In genomic region chr1:6358144-6358624, GRCh38 we compare ENCODE assay signal across 8 cellular contexts. TPM values are rescaled to one million over a fixed set of nuclear protein-coding genes. Genes with fewer than 3 reads are reported as not detected.
DNase-seq lines count a peak whose midpoint lies in the region; ATAC-seq and TF ChIP-seq lines count a peak whose summit lies in the region.

No MANE protein-coding gene starts in this region.

- TF ChIP-seq POLR2A in tibial nerve (IDR thresholded peaks at IDR 0.05) = no peak

- peak in 1 of 2 donors; percentile 53 for TF ChIP-seq EP300 in tibial nerve (IDR thresholded peaks at IDR 0.05)

- peaks cover 3 to 50% (median 27%) of the 10 kb centered on the region in 4 donors for H3K4me1 ChIP-seq in tibial nerve

- H3K27ac Mint-ChIP-seq in activated naive CD4-positive, alpha-beta T cell treated with anti-CD3 and anti-CD28 coated beads, Interleukin-2, amount 50 U/mL, for 72 hours = peak overlapping the region; percentile 91 to 96
- peak overlapping the region; percentile 92 for H3K27ac Mint-ChIP-seq in activated T-helper 2 cell treated with anti-CD3 and anti-CD28 coated beads, Interferon-gamma antibody, Interleukin-2, Interleukin-4, amounts not matched to agents 10 μg/mL and 5 μg/mL and 100 μg/mL, durations not matched to agents 14 hours and 24 hours and 36 hours

- H3K4me1 Mint-ChIP-seq in activated T-helper 2 cell treated with anti-CD3 and anti-CD28 coated beads, Interferon-gamma antibody, Interleukin-2, Interleukin-4, amounts not matched to agents 10 μg/mL and 5 μg/mL and 100 μg/mL, durations not matched to agents 14 hours and 24 hours and 36 hours (ENCODE audit: low read depth) = peaks cover 32% of the 10 kb centered on the region

- H3K27me3 Mint-ChIP-seq in activated T-helper 2 cell treated with anti-CD3 and anti-CD28 coated beads, Interferon-gamma antibody, Interleukin-2, Interleukin-4, amounts not matched to agents 10 μg/mL and 5 μg/mL and 100 μg/mL, durations not matched to agents 14 hours and 24 hours and 36 hours (ENCODE audit: low read depth) = no peaks in the 10 kb centered on the region

- DNase-seq in activated naive CD4-positive, alpha-beta T cell treated with anti-CD3 and anti-CD28 coated beads, Interleukin-2, amount 50 U/mL, for 72 hours (ENCODE audit: low spot score in 2 of 2) = peak in 1 of 2 donors; percentile 63
- no peak for DNase-seq in activated naive CD4-positive, alpha-beta T cell (lab: John Stamatoyannopoulos, UW)
- DNase-seq in activated T-helper 2 cell treated with anti-CD3 and anti-CD28 coated beads, Interferon-gamma antibody, Interleukin-2, Interleukin-4, amounts not matched to agents 10 μg/mL and 5 μg/mL and 100 μg/mL, durations not matched to agents 14 hours and 24 hours and 36 hours (ENCODE audit: low spot score) = no peak
- DNase-seq in islet precursor cell = peak; percentile 83
- no peak for DNase-seq in tibial nerve (ENCODE audit: low spot score in 2 of 2)
- DNase-seq in SIG-M5 treated with dmso at 0.1 percent for 504 hours (lab: John Stamatoyannopoulos, UW; ENCODE audit: unreplicated experiment) = no peak
- no peak for DNase-seq in NCI-H2196 treated with DMSO at 0.1 percent for 48 hours (lab: John Stamatoyannopoulos, UW; ENCODE audit: unreplicated experiment)

- no peaks in the 10 kb centered on the region for H3K9me3 ChIP-seq in tibial nerve

- no peaks in the 10 kb centered on the region for H3K27me3 ChIP-seq in tibial nerve

- H3K4me3 ChIP-seq in tibial nerve = no peak overlapping the region

- 59 to 67% methylated on average over 10 of the region's 10 CpGs for WGBS in tibial nerve, 2 donors

- H3K36me3 Mint-ChIP-seq in activated naive CD4-positive, alpha-beta T cell treated with anti-CD3 and anti-CD28 coated beads, Interleukin-2, amount 50 U/mL, for 72 hours = no peaks in the 10 kb centered on the region
- H3K36me3 Mint-ChIP-seq in activated T-helper 2 cell treated with anti-CD3 and anti-CD28 coated beads, Interferon-gamma antibody, Interleukin-2, Interleukin-4, amounts not matched to agents 10 μg/mL and 5 μg/mL and 100 μg/mL, durations not matched to agents 14 hours and 24 hours and 36 hours (ENCODE audit: low read depth) = peaks cover 5% of the 10 kb centered on the region

- H3K4me3 Mint-ChIP-seq in activated T-helper 2 cell treated with anti-CD3 and anti-CD28 coated beads, Interferon-gamma antibody, Interleukin-2, Interleukin-4, amounts not matched to agents 10 μg/mL and 5 μg/mL and 100 μg/mL, durations not matched to agents 14 hours and 24 hours and 36 hours (ENCODE audit: low read depth) = peak overlapping the region; percentile 30

- intact Hi-C loops in activated T-helper 2 cell treated with anti-CD3 and anti-CD28 coated beads, Interferon-gamma antibody, Interleukin-2, Interleukin-4, amounts not matched to agents 10 μg/mL and 5 μg/mL and 100 μg/mL, durations not matched to agents 14 hours and 24 hours and 36 hours (cut with micrococcal nuclease) = no loop called here

- no peak for TF ChIP-seq CTCF in tibial nerve (IDR thresholded peaks at IDR 0.05)

- peak in 1 of 2 donors; percentile 39 for ATAC-seq in activated naive CD4-positive, alpha-beta T cell treated with anti-CD3 and anti-CD28 coated beads, Interleukin-2, amount 50 U/mL, for 72 hours
- no peak for ATAC-seq in GM19351 (IDR thresholded peaks at IDR 0.05; ENCODE audit: unreplicated experiment)

- peak overlapping the region in 3 of 4 donors; percentile 80 to 87 (median 87) for H3K27ac ChIP-seq in tibial nerve

- no peaks in the 10 kb centered on the region for H3K36me3 ChIP-seq in tibial nerve

- no peaks in the 10 kb centered on the region for H3K9me3 Mint-ChIP-seq in activated naive CD4-positive, alpha-beta T cell treated with anti-CD3 and anti-CD28 coated beads, Interleukin-2, amount 50 U/mL, for 72 hours
- no peaks in the 10 kb centered on the region for H3K9me3 Mint-ChIP-seq in activated T-helper 2 cell treated with anti-CD3 and anti-CD28 coated beads, Interferon-gamma antibody, Interleukin-2, Interleukin-4, amounts not matched to agents 10 μg/mL and 5 μg/mL and 100 μg/mL, durations not matched to agents 14 hours and 24 hours and 36 hours

RNA-seq across cellular contexts. Expression of gene ACOT7, which starts 35.4 kb away (rescaled TPM):
- total RNA-seq in activated naive CD4-positive, alpha-beta T cell treated with anti-CD3 and anti-CD28 coated beads, Interleukin-2, amount 50 U/mL, for 72 hours = 10 to 100 TPM; 46.0 to 75.8 TPM
- total RNA-seq in activated T-helper 2 cell treated with anti-CD3 and anti-CD28 coated beads, Interferon-gamma antibody, Interleukin-2, Interleukin-4, amounts not matched to agents 10 μg/mL and 5 μg/mL and 100 μg/mL, durations not matched to agents 14 hours and 24 hours and 36 hours = 128 and 132 TPM in 2 replicates
- total RNA-seq in tibial nerve = 10 to 100 TPM; 18.6 to 29.4 (median 23.2) TPM
